Comparison of ENCODE assay signal across 19 cellular contexts in genomic region chr16:14106961-14107360, GRCh38. TPM values are rescaled to one million over a fixed set of nuclear protein-coding genes. Genes with fewer than 3 reads are reported as not detected.
DNase-seq lines count a peak whose midpoint lies in the region; ATAC-seq, FAIRE-seq and TF ChIP-seq lines count a peak whose summit lies in the region.
"Had no signal": no experiment of that assay in that cellular context is flagged by ENCODE, and none has a peak within 500 bp of the region (broad histone marks: within the 10 kb centered on the region; RNA-seq: fewer than 3 reads in every experiment).

No MANE protein-coding gene starts in this region.

- DNase-seq in esophagus muscularis mucosa (ENCODE audit: extremely low spot score) (no peak), gastrocnemius medialis (no peak), mucosa of gallbladder (ENCODE audit: low spot score) (no peak), GM19239 (ENCODE audit: insufficient read length, low spot score) (no peak), SKM-1 (lab: John Stamatoyannopoulos, UW; ENCODE audit: unreplicated experiment) (no peak)
- DNase-seq: 8988T, C1 segment of cervical spinal cord, Calu3, COR-L47, DMS79 treated with DMSO at 0.1 percent for 48 hours, GF-D8, GM23248, H9 had no signal

- FAIRE-seq in GM19239 (lab: Jason Lieb, UNC), result no peak
- FAIRE-seq: GM12891, GM18507, H1 had no signal

- WGBS in esophagus muscularis mucosa, result 85% methylated on average over 8 of the region's 8 CpGs
- WGBS in liver, result 93% methylated on average over 8 of the region's 8 CpGs

- TF ChIP-seq EP300 in esophagus muscularis mucosa (IDR thresholded peaks at IDR 0.05), result no peak

- in situ Hi-C loops in gastrocnemius medialis (cut with MboI; ENCODE audit: low sequenced_read_pairs in 4 of 4), result no loop called here

- no peak for TF ChIP-seq RAD21 in liver (IDR thresholded peaks at IDR 0.05)

- H3K9ac ChIP-seq in liver (ENCODE audit: low read depth in 1 of 2, low read length in 2 of 2), result no peak overlapping the region
- H3K9ac ChIP-seq: GM23248 had no signal

- intact Hi-C loops in esophagus muscularis mucosa (cut with DNase I), result no loop called here
- intact Hi-C loops in gastrocnemius medialis (cut with DNase I; ENCODE audit: low total_unique reads), result no loop called here

- no peak overlapping the region for H3K4me3 ChIP-seq in esophagus muscularis mucosa
- no peak overlapping the region for H3K4me3 ChIP-seq in liver (ENCODE audit: low read depth in 1 of 3, low read length in 3 of 3)
- H3K4me3 ChIP-seq in gastrocnemius medialis, result no peak overlapping the region
- H3K4me3 ChIP-seq: GM23248 had no signal

- ATAC-seq in gastrocnemius medialis (no peak), GM18520 (IDR thresholded peaks at IDR 0.05; ENCODE audit: unreplicated experiment) (no peak)
- ATAC-seq: HCT116 had no signal

- no peaks in the 10 kb centered on the region for H3K36me3 ChIP-seq in esophagus muscularis mucosa
- no peaks in the 10 kb centered on the region for H3K36me3 ChIP-seq in liver (ENCODE audit: control insufficient read depth in 4 of 4, insufficient read depth in 3 of 4, low read depth in 1 of 4, low read length in 3 of 4)
- H3K36me3 ChIP-seq in gastrocnemius medialis, result no peaks in the 10 kb centered on the region

- TF ChIP-seq POLR2A in esophagus muscularis mucosa (IDR thresholded peaks at IDR 0.05; ENCODE audit: low read depth) (no peak), gastrocnemius medialis (IDR thresholded peaks at IDR 0.05) (no peak)

- TF ChIP-seq CTCF in esophagus muscularis mucosa (IDR thresholded peaks at IDR 0.05) (no peak), liver (IDR thresholded peaks at IDR 0.05; ENCODE audit: low read depth, low read length, missing input control) (no peak), gastrocnemius medialis (IDR thresholded peaks at IDR 0.05 in 4 of 5, conservative IDR thresholded peaks at IDR 0.05 in 1 of 5) (no peak)

- peak overlapping the region in 3 of 4 donors; percentile 20 to 57 (median 51) for H3K27ac ChIP-seq in esophagus muscularis mucosa (replicated peaks in 1 of 4)
- H3K27ac ChIP-seq in liver (ENCODE audit: low read depth in 1 of 2, low read length in 2 of 2), result peak overlapping the region; percentile 85 to 88
- H3K27ac ChIP-seq in gastrocnemius medialis, result peak overlapping the region in 3 of 4 donors; percentile 80 to 86 (median 83)
- H3K27ac ChIP-seq: GM23248 had no signal

- H3K9me3 ChIP-seq in esophagus muscularis mucosa, result no peaks in the 10 kb centered on the region
- no peaks in the 10 kb centered on the region for H3K9me3 ChIP-seq in liver (ENCODE audit: control insufficient read depth in 4 of 4, low read length in 3 of 4)
- H3K9me3 ChIP-seq in gastrocnemius medialis, result no peaks in the 10 kb centered on the region

- H3K4me1 ChIP-seq in esophagus muscularis mucosa, result peaks cover 66 to 100% (median 97%) of the 10 kb centered on the region in 4 donors
- peaks cover 10 to 49% (median 14%) of the 10 kb centered on the region in 4 donors for H3K4me1 ChIP-seq in liver (ENCODE audit: control insufficient read depth in 4 of 4, insufficient read depth in 4 of 4, low read length in 3 of 4)
- peaks cover 77 to 90% of the 10 kb centered on the region in 2 donors for H3K4me1 ChIP-seq in gastrocnemius medialis

- H3K27me3 ChIP-seq in esophagus muscularis mucosa (no peaks in the 10 kb centered on the region), liver (ENCODE audit: control insufficient read depth in 4 of 4, insufficient read depth in 4 of 4, low read length in 3 of 4) (no peaks in the 10 kb centered on the region), gastrocnemius medialis (no peaks in the 10 kb centered on the region)

TF ChIP-seq in liver, 16 proteins besides CTCF, POLR2A, EP300 and RAD21:
- no peak for TF ChIP-seq HNF4G (IDR thresholded peaks at IDR 0.05)
- TF ChIP-seq JUND (IDR thresholded peaks at IDR 0.05), result no peak
- no peak for TF ChIP-seq RXRA (IDR thresholded peaks at IDR 0.05)
- no peak for TF ChIP-seq FOXA1 (IDR thresholded peaks at IDR 0.05)
- TF ChIP-seq FOXA2 (IDR thresholded peaks at IDR 0.05), result no peak
- no peak for TF ChIP-seq REST (IDR thresholded peaks at IDR 0.05)
- no peak for TF ChIP-seq SP1 (IDR thresholded peaks at IDR 0.05)
- no peak for TF ChIP-seq ATF3 (IDR thresholded peaks at IDR 0.05)
- no peak for TF ChIP-seq NR2F2 (IDR thresholded peaks at IDR 0.05)
- no peak for TF ChIP-seq EGR1 (IDR thresholded peaks at IDR 0.05; ENCODE audit: low read depth in 2 of 2)
- no peak for TF ChIP-seq YY1 (IDR thresholded peaks at IDR 0.05)
- no peak for TF ChIP-seq HNF4A (conservative IDR thresholded peaks at IDR 0.05)
- no peak for TF ChIP-seq GABPA (IDR thresholded peaks at IDR 0.05 in 1 of 2, conservative IDR thresholded peaks at IDR 0.05 in 1 of 2)
- no peak for TF ChIP-seq ZBTB33 (IDR thresholded peaks at IDR 0.05)
- no peak for TF ChIP-seq TAF1 (conservative IDR thresholded peaks at IDR 0.05)

RNA-seq across cellular contexts. Expression of gene MRTFB, which starts 35.8 kb away (rescaled TPM):
- total RNA-seq in esophagus muscularis mucosa (10 to 100 TPM; 36.3 to 63.6 (median 48.2) TPM), liver (10 to 100 TPM in 1 of 2 donors, 1 to 10 TPM in 1; 5.7 to 14.2 TPM), gastrocnemius medialis (10 to 100 TPM; 12.7 to 20.4 (median 14.8) TPM), mucosa of gallbladder (46.6 TPM)
- 1 to 10 TPM; 4.1 to 5.9 TPM for polyA plus RNA-seq in liver
